19 cellular contexts compared by ENCODE assay signal in the genomic region with DNA sequence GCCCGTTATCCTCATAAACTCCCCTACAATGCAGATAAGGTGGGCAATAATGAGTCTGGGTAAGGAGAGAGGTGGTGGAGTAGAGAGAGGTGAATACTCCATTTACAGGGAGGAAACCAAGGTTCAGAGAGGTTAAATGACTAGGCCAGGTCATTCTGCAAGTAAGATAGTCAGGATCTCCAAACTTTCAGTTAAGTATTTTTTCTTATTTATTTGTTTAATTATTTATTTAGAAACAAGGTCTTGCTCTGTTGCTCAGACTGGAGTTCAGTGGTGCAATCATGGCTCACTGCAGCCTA. TPM values are rescaled to one million over a fixed set of nuclear protein-coding genes. Genes with fewer than 3 reads are reported as not detected.
A peak's percentile ranks its signal among the peaks of the same experiment; 100 is the strongest.
DNase-seq lines count a peak whose midpoint lies in the region; ATAC-seq and TF ChIP-seq lines count a peak whose summit lies in the region.
"Had no signal": no experiment of that assay in that cellular context is flagged by ENCODE, and none has a peak within 500 bp of the region (broad histone marks: within the 10 kb centered on the region; RNA-seq: fewer than 3 reads in every experiment).

No MANE protein-coding gene starts in this region.

- no peak for DNase-seq in activated naive CD4-positive, alpha-beta T cell treated with anti-CD3 and anti-CD28 coated beads, Interleukin-2, amount 10 ng/mL, durations not matched to agents 7 days and 5 days
- no peak for DNase-seq in activated naive CD4-positive, alpha-beta T cell treated with anti-CD3 and anti-CD28 coated beads, Interleukin-2, amount 50 U/mL, for 16 hours
- DNase-seq in T-helper 17 cell (no peak), left cardiac atrium (no peak), left ventricle myocardium inferior (no peak)
- no peak for DNase-seq in effector memory CD4-positive, alpha-beta T cell
- DNase-seq in stimulated activated naive CD8-positive, alpha-beta T cell treated with anti-CD3 and anti-CD28 coated beads, Interleukin-15, amount 100 ng/mL, for 72 hours, result no peak
- DNase-seq: caudate nucleus; DMS 273 treated with DMSO at 0.1 percent for 48 hours; MM.1S; NCI-H1930; NCI-H526; nucleus accumbens; PC-3; stimulated activated CD4-positive, alpha-beta T cell treated with anti-CD3 and anti-CD28 coated beads, Interleukin-2, amount 100 ng/mL, for 48 hours; tibial artery had no signal

- H3K27ac ChIP-seq in effector memory CD4-positive, alpha-beta T cell (ENCODE audit: insufficient read depth, low read length, poor library complexity, severe bottlenecking), result peak overlapping the region; percentile 23
- H3K27ac ChIP-seq in left ventricle myocardium inferior (replicated peaks), result no peak overlapping the region
- H3K27ac ChIP-seq: hepatocyte, tibial artery had no signal

- peaks cover 34% of the 10 kb centered on the region for H3K4me1 Mint-ChIP-seq in activated naive CD4-positive, alpha-beta T cell treated with anti-CD3 and anti-CD28 coated beads, Interleukin-2, amount 10 ng/mL, durations not matched to agents 7 days and 5 days
- peaks cover 39% of the 10 kb centered on the region for H3K4me1 Mint-ChIP-seq in T-helper 17 cell
- peaks cover 35% of the 10 kb centered on the region for H3K4me1 Mint-ChIP-seq in stimulated activated naive CD8-positive, alpha-beta T cell treated with anti-CD3 and anti-CD28 coated beads, Interleukin-15, amount 100 ng/mL, for 72 hours

- H3K27ac Mint-ChIP-seq in activated naive CD4-positive, alpha-beta T cell treated with anti-CD3 and anti-CD28 coated beads, Interleukin-2, amount 10 ng/mL, durations not matched to agents 7 days and 5 days, result peak overlapping the region; percentile 87
- peak overlapping the region; percentile 81 for H3K27ac Mint-ChIP-seq in T-helper 17 cell
- H3K27ac Mint-ChIP-seq in stimulated activated naive CD8-positive, alpha-beta T cell treated with anti-CD3 and anti-CD28 coated beads, Interleukin-15, amount 100 ng/mL, for 72 hours, result peak overlapping the region; percentile 38 to 88

- no peaks in the 10 kb centered on the region for H3K9me3 ChIP-seq in T-helper 17 cell (ENCODE audit: control insufficient read depth, low read length, poor library complexity, severe bottlenecking)
- no peaks in the 10 kb centered on the region for H3K9me3 ChIP-seq in effector memory CD4-positive, alpha-beta T cell (ENCODE audit: control insufficient read depth, low read length)
- H3K9me3 ChIP-seq in left ventricle myocardium inferior (replicated peaks), result no peaks in the 10 kb centered on the region
- H3K9me3 ChIP-seq: tibial artery had no signal

- H3K36me3 Mint-ChIP-seq in activated naive CD4-positive, alpha-beta T cell treated with anti-CD3 and anti-CD28 coated beads, Interleukin-2, amount 10 ng/mL, durations not matched to agents 7 days and 5 days, result peaks cover 59% of the 10 kb centered on the region
- peaks cover 18% of the 10 kb centered on the region for H3K36me3 Mint-ChIP-seq in T-helper 17 cell (ENCODE audit: low read depth)

- H3K4me3 Mint-ChIP-seq in activated naive CD4-positive, alpha-beta T cell treated with anti-CD3 and anti-CD28 coated beads, Interleukin-2, amount 10 ng/mL, durations not matched to agents 7 days and 5 days, result peak overlapping the region; percentile 6
- peak overlapping the region; percentile 71 for H3K4me3 Mint-ChIP-seq in T-helper 17 cell
- H3K4me3 Mint-ChIP-seq in stimulated activated naive CD8-positive, alpha-beta T cell treated with anti-CD3 and anti-CD28 coated beads, Interleukin-15, amount 100 ng/mL, for 72 hours, result peak overlapping the region; percentile 28 to 46

- H3K4me3 ChIP-seq in effector memory CD4-positive, alpha-beta T cell (ENCODE audit: insufficient read depth, low read depth, low read length, poor library complexity, severe bottlenecking), result peak overlapping the region; percentile 3
- no peak overlapping the region for H3K4me3 ChIP-seq in left ventricle myocardium inferior
- H3K4me3 ChIP-seq: hepatocyte, tibial artery had no signal

- H3K4me1 ChIP-seq in effector memory CD4-positive, alpha-beta T cell (ENCODE audit: control insufficient read depth, insufficient read depth, low read length, poor library complexity, severe bottlenecking), result peaks cover 12% of the 10 kb centered on the region
- H3K4me1 ChIP-seq in left ventricle myocardium inferior, result peaks cover 3% of the 10 kb centered on the region
- H3K4me1 ChIP-seq: tibial artery had no signal

- H3K9me3 Mint-ChIP-seq in activated naive CD4-positive, alpha-beta T cell treated with anti-CD3 and anti-CD28 coated beads, Interleukin-2, amount 10 ng/mL, durations not matched to agents 7 days and 5 days, result no peaks in the 10 kb centered on the region
- H3K9me3 Mint-ChIP-seq in stimulated activated naive CD8-positive, alpha-beta T cell treated with anti-CD3 and anti-CD28 coated beads, Interleukin-15, amount 100 ng/mL, for 72 hours, result no peaks in the 10 kb centered on the region

- CTCF ChIA-PET in activated naive CD4-positive, alpha-beta T cell treated with anti-CD3 and anti-CD28 coated beads, Interleukin-2, amount 10 ng/mL, durations not matched to agents 7 days and 5 days (lab: Charles Lee), result interaction anchor here (0.9 to 3.5 kb wide), 7 partner anchors 18 to 173 kb away, joined by 3 to 21 read pairs (median 5); partner anchors contain the start of gene PAFAH2

- no peak for TF ChIP-seq CTCF in left ventricle myocardium inferior (IDR thresholded peaks at IDR 0.05; ENCODE audit: borderline replicate concordance)

- ATAC-seq in T-helper 17 cell (no peak), left cardiac atrium (no peak), GM21576 (IDR thresholded peaks at IDR 0.05; ENCODE audit: unreplicated experiment) (no peak)
- no peak for ATAC-seq in stimulated activated naive CD8-positive, alpha-beta T cell treated with anti-CD3 and anti-CD28 coated beads, Interleukin-15, amount 100 ng/mL, for 72 hours
- ATAC-seq: PC-3 had no signal

- no peaks in the 10 kb centered on the region for H3K27me3 ChIP-seq in effector memory CD4-positive, alpha-beta T cell (replicated peaks; ENCODE audit: control insufficient read depth, insufficient read depth, low read length, poor library complexity, severe bottlenecking)
- no peaks in the 10 kb centered on the region for H3K27me3 ChIP-seq in left ventricle myocardium inferior (ENCODE audit: low read depth)
- H3K27me3 ChIP-seq: hepatocyte, tibial artery had no signal

- no peaks in the 10 kb centered on the region for H3K27me3 Mint-ChIP-seq in activated naive CD4-positive, alpha-beta T cell treated with anti-CD3 and anti-CD28 coated beads, Interleukin-2, amount 10 ng/mL, durations not matched to agents 7 days and 5 days
- H3K27me3 Mint-ChIP-seq in T-helper 17 cell, result no peaks in the 10 kb centered on the region
- no peaks in the 10 kb centered on the region for H3K27me3 Mint-ChIP-seq in stimulated activated naive CD8-positive, alpha-beta T cell treated with anti-CD3 and anti-CD28 coated beads, Interleukin-15, amount 100 ng/mL, for 72 hours

- H3K36me3 ChIP-seq in effector memory CD4-positive, alpha-beta T cell (ENCODE audit: control insufficient read depth, insufficient read depth, low read length), result peaks cover 23% of the 10 kb centered on the region
- peaks cover 99% of the 10 kb centered on the region for H3K36me3 ChIP-seq in left ventricle myocardium inferior

- intact Hi-C loops in left cardiac atrium (cut with DNase I), result no loop called here
- intact Hi-C loops in left ventricle myocardium inferior (cut with micrococcal nuclease), result no loop called here

RNA-seq across cellular contexts. Expression of gene PAFAH2, which starts 26.0 kb away (rescaled TPM):
- total RNA-seq in T-helper 17 cell, result 1 to 10 TPM; 4.9 to 6.9 TPM
- 1 to 10 TPM; 5.5 to 6.8 TPM for total RNA-seq in left cardiac atrium
- total RNA-seq in left ventricle myocardium inferior, result 10.6 TPM

RNA-seq across cellular contexts. Expression of gene EXTL1, which starts 49.7 kb away (rescaled TPM):
- total RNA-seq in T-helper 17 cell (not detected), left cardiac atrium (1 to 10 TPM; 1.3 to 3.2 TPM), left ventricle myocardium inferior (11.3 TPM)
- total RNA-seq: activated CD8-positive, alpha-beta memory T cell treated with anti-CD3 and anti-CD28 coated beads for 36 hours had no signal

Comparison
In these comparisons a context has a peak if more than half of its experiments do, and no peak if none do; other contexts are left out.
1. H3K4me3 Mint-ChIP-seq: peak in every context shown above with its lines; median percentile 71 in T-helper 17 cell; 37 in stimulated activated naive CD8-positive, alpha-beta T cell treated with anti-CD3 and anti-CD28 coated beads, Interleukin-15, amount 100 ng/mL, for 72 hours; 6 in activated naive CD4-positive, alpha-beta T cell treated with anti-CD3 and anti-CD28 coated beads, Interleukin-2, amount 10 ng/mL, durations not matched to agents 7 days and 5 days.